Comparison of ENCODE assay signal across 8 cellular contexts in the genomic region with DNA sequence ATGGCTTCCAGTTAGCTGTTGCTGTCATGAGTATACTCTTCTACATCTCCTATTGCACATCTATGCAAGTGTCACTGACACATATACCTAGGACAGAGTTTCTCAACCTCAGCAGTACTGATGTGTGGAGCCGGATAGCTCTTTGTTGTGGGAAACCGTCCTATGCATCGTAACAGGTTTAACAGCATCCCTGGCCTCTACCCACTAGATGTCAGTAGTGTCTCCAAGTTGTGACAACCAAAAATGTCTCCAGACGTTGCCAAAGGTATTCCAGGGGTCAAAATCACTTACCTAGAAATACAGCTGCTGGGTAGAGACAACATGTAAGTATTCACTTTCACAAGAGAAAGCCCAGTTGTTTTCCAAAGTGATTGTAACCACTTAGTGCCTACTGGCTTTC.
DNase-seq lines count a peak whose midpoint lies in the region; ATAC-seq and TF ChIP-seq lines count a peak whose summit lies in the region.

No MANE protein-coding gene starts in this region.

- H3K27ac Mint-ChIP-seq in glutamatergic neuron (ENCODE audit: unreplicated experiment) (no peak overlapping the region), type B pancreatic cell (no peak overlapping the region)

- POLR2A ChIA-PET in PC-9 (lab: Charles Lee; ENCODE audit: unreplicated experiment): interaction anchor here (0.5 to 1.2 kb wide), 2 partner anchors 81 to 513 kb away, joined by 3 to 5 read pairs; no protein-coding TSS in a partner anchor

- intact Hi-C loops in PC-9 (cut with micrococcal nuclease; ENCODE audit: unreplicated experiment): loop anchor here (1.0 to 10.0 kb wide), 5 partner anchors 180 to 1032 kb away; no protein-coding TSS in a partner anchor

- no peak overlapping the region for H3K27ac ChIP-seq in PC-9

- H3K4me2 ChIP-seq in PC-9: no peak overlapping the region

- BruUV-seq in PC-9 (replicated peaks; lab: Mats Ljungman, UMichigan): no TSS peak

- TF ChIP-seq CTCF in AG09309 (IDR thresholded peaks at IDR 0.05; ENCODE audit: control insufficient read depth, insufficient read depth, low read depth, low read length, missing control alignments) (peak; percentile 59), PC-9 (conservative IDR thresholded peaks at IDR 0.05) (peak; percentile 67), glutamatergic neuron (IDR thresholded peaks at IDR 0.05; ENCODE audit: partially characterized antibody, unreplicated experiment) (peak; percentile 53), type B pancreatic cell (conservative IDR thresholded peaks at IDR 0.05) (peak; percentile 79)

- H3K36me3 Mint-ChIP-seq in glutamatergic neuron (ENCODE audit: unreplicated experiment): no peaks in the 10 kb centered on the region
- H3K36me3 Mint-ChIP-seq in type B pancreatic cell: no peaks in the 10 kb centered on the region

- H3K27me3 ChIP-seq in PC-9 (ENCODE audit: insufficient read depth, low read depth): no peaks in the 10 kb centered on the region

- peaks cover 2% of the 10 kb centered on the region for H3K4me1 Mint-ChIP-seq in glutamatergic neuron (ENCODE audit: low read depth, unreplicated experiment)
- peaks cover 10% of the 10 kb centered on the region for H3K4me1 Mint-ChIP-seq in type B pancreatic cell (ENCODE audit: unreplicated experiment)

- H2AFZ ChIP-seq in PC-9: no peak overlapping the region

- no peaks in the 10 kb centered on the region for H3F3A ChIP-seq in PC-9 (ENCODE audit: insufficient read depth, low read depth)

- H3K36me3 ChIP-seq in PC-9 (ENCODE audit: low read depth): no peaks in the 10 kb centered on the region

- H3K79me2 ChIP-seq in PC-9 (ENCODE audit: low read depth): no peaks in the 10 kb centered on the region

- H3K4me3 ChIP-seq in AG09309 (ENCODE audit: control insufficient read depth, low read depth, low read length): no peak overlapping the region
- no peak overlapping the region for H3K4me3 ChIP-seq in PC-9

- CTCF ChIA-PET in PC-9 (lab: Charles Lee): interaction anchor here (0.6 to 1.4 kb wide), 5 partner anchors 27 to 1548 kb away, joined by 4 to 6 read pairs (median 5); no protein-coding TSS in a partner anchor

- no peaks in the 10 kb centered on the region for H3K9me2 ChIP-seq in PC-9 (ENCODE audit: insufficient read depth)

- ATAC-seq in GM19351 (IDR thresholded peaks at IDR 0.05; ENCODE audit: unreplicated experiment) (no peak), GM21717 (IDR thresholded peaks at IDR 0.05; ENCODE audit: unreplicated experiment) (no peak)

- H3K9me3 Mint-ChIP-seq in glutamatergic neuron (ENCODE audit: unreplicated experiment): no peaks in the 10 kb centered on the region
- peaks cover 7% of the 10 kb centered on the region for H3K9me3 Mint-ChIP-seq in type B pancreatic cell

- no peak for DNase-seq in AG09309 (ENCODE audit: low read depth)
- DNase-seq in HK-2 (ENCODE audit: unreplicated experiment): peak; percentile 8
- peak; percentile 43 for DNase-seq in PC-9
- DNase-seq in glutamatergic neuron: peak; percentile 26
- DNase-seq in type B pancreatic cell (ENCODE audit: extremely low spot score, unreplicated experiment): no peak
- DNase-seq in NCI-H128 (lab: John Stamatoyannopoulos, UW; ENCODE audit: unreplicated experiment): no peak

- H4K20me1 ChIP-seq in PC-9 (ENCODE audit: insufficient read depth): no peaks in the 10 kb centered on the region

- no peaks in the 10 kb centered on the region for H3K4me1 ChIP-seq in PC-9 (replicated peaks; ENCODE audit: insufficient read depth)

- no peak overlapping the region for H3K4me3 Mint-ChIP-seq in glutamatergic neuron (ENCODE audit: unreplicated experiment)
- no peak overlapping the region for H3K4me3 Mint-ChIP-seq in type B pancreatic cell

- H3K27me3 Mint-ChIP-seq in glutamatergic neuron (ENCODE audit: unreplicated experiment) (no peaks in the 10 kb centered on the region), type B pancreatic cell (no peaks in the 10 kb centered on the region)

- no peaks in the 10 kb centered on the region for H3K9me3 ChIP-seq in PC-9 (ENCODE audit: insufficient read depth, low read depth)

Comparison
In these comparisons a context has a peak if more than half of its experiments do, and no peak if none do; other contexts are left out.
1. DNase-seq: peak in HK-2 (single experiment), PC-9 (2 of 2) and glutamatergic neuron (single experiment); none in AG09309 (single experiment), type B pancreatic cell (single experiment) and NCI-H128 (single experiment).
2. Peak in every context shown above with its lines, with median percentiles within 50 percentile points of each other: CTCF ChIP-seq.